3 cellular contexts compared by ENCODE assay signal in genomic region chr7:2462731-2463130, GRCh38.
TF ChIP-seq lines count a peak whose summit lies in the region.

No MANE protein-coding gene starts in this region.

TF ChIP-seq in HEK293, 187 proteins besides CTCF, POLR2A, EP300 and RAD21:
- no peak for TF ChIP-seq ZNF792 (tag by site-specific recombination; IDR thresholded peaks at IDR 0.05)
- TF ChIP-seq ZNF146 (tag by site-specific recombination; IDR thresholded peaks at IDR 0.05) = peak; percentile 70

TF ChIP-seq in K562, 482 proteins besides CTCF, POLR2A, EP300 and RAD21:
- TF ChIP-seq DLX4 (CRISPR knock-in tag; IDR thresholded peaks at IDR 0.05) = no peak
- peak; percentile 23 for TF ChIP-seq RBM25 (IDR thresholded peaks at IDR 0.05; ENCODE audit: low read depth, low read length, severe bottlenecking)
- no peak for TF ChIP-seq TGIF2 (CRISPR knock-in tag; IDR thresholded peaks at IDR 0.05)
- TF ChIP-seq ZNF146 (CRISPR knock-in tag; IDR thresholded peaks at IDR 0.05; ENCODE audit: unreplicated experiment) = peak; percentile 68
- 0 out of 2 replicates have a peak, but pooled peaks have one; percentile 14 for TF ChIP-seq BCOR (IDR thresholded peaks at IDR 0.05)

TF ChIP-seq in endothelial cell of umbilical vein, 7 proteins besides CTCF, POLR2A, EP300 and RAD21:
- TF ChIP-seq MYC (IDR thresholded peaks at IDR 0.05; ENCODE audit: low read depth, low read length) (no peak), POLR2AphosphoS5 (IDR thresholded peaks at IDR 0.05; ENCODE audit: insufficient read depth, low read depth, low read length) (no peak), EZH2 (IDR thresholded peaks at IDR 0.05; ENCODE audit: borderline replicate concordance, low read depth, low read length, severe bottlenecking) (no peak), GATA2 (IDR thresholded peaks at IDR 0.05; ENCODE audit: insufficient read depth, insufficient read length, low read depth, low read length) (no peak), FOS (IDR thresholded peaks at IDR 0.05; ENCODE audit: borderline replicate concordance, insufficient read depth, low read length) (no peak), JUN (IDR thresholded peaks at IDR 0.05; ENCODE audit: borderline replicate concordance, insufficient read depth, insufficient read length, low read depth) (no peak), MAX (IDR thresholded peaks at IDR 0.05; ENCODE audit: insufficient read depth, insufficient read length) (no peak)
